Comparison of ENCODE assay signal across 1 cellular context in genomic region chr1:27487927-27488522, GRCh38.
TF ChIP-seq lines count a peak whose summit lies in the region.

No MANE protein-coding gene starts in this region.

TF ChIP-seq in GM12878, 131 proteins besides CTCF, POLR2A, EP300 and RAD21:
- TF ChIP-seq CHD4 (IDR thresholded peaks at IDR 0.05), result no peak
- TF ChIP-seq PAX8 (IDR thresholded peaks at IDR 0.05), result 0 out of 2 replicates have a peak, but pooled peaks have one; percentile 26
- no peak for TF ChIP-seq FOXK2 (IDR thresholded peaks at IDR 0.05)
- TF ChIP-seq NFXL1 (IDR thresholded peaks at IDR 0.05; ENCODE audit: borderline replicate concordance), result no peak
- no peak for TF ChIP-seq SUPT20H (IDR thresholded peaks at IDR 0.05; ENCODE audit: borderline replicate concordance, control insufficient read depth, low read depth, low read length)
- TF ChIP-seq SPI1 (IDR thresholded peaks at IDR 0.05; ENCODE audit: borderline replicate concordance, insufficient read depth, low read depth, low read length), result no peak
- no peak for TF ChIP-seq FOS (IDR thresholded peaks at IDR 0.05; ENCODE audit: borderline replicate concordance, extremely low read depth, insufficient read length)
- TF ChIP-seq ESRRA (IDR thresholded peaks at IDR 0.05; ENCODE audit: low read length), result no peak
- no peak for TF ChIP-seq CBX3 (IDR thresholded peaks at IDR 0.05; ENCODE audit: borderline replicate concordance, low read depth)
- TF ChIP-seq IKZF1 (conservative IDR thresholded peaks at IDR 0.05), result peak; percentile 15; the same call in 1 of the 2 replicates
- no peak for TF ChIP-seq PML (IDR thresholded peaks at IDR 0.05; ENCODE audit: low read length)
- no peak for TF ChIP-seq ELK1 (IDR thresholded peaks at IDR 0.05; ENCODE audit: low read depth, low read length)
- TF ChIP-seq, protein P1, sequence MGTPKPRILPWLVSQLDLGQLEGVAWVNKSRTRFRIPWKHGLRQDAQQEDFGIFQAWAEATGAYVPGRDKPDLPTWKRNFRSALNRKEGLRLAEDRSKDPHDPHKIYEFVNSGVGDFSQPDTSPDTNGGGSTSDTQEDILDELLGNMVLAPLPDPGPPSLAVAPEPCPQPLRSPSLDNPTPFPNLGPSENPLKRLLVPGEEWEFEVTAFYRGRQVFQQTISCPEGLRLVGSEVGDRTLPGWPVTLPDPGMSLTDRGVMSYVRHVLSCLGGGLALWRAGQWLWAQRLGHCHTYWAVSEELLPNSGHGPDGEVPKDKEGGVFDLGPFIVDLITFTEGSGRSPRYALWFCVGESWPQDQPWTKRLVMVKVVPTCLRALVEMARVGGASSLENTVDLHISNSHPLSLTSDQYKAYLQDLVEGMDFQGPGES (IDR thresholded peaks at IDR 0.05), result no peak
- TF ChIP-seq WRNIP1 (IDR thresholded peaks at IDR 0.05; ENCODE audit: borderline replicate concordance, low read depth, low read length), result no peak
- no peak for TF ChIP-seq SMC3 (IDR thresholded peaks at IDR 0.05; ENCODE audit: borderline replicate concordance, low read length)
- TF ChIP-seq IKZF2 (IDR thresholded peaks at IDR 0.05), result peak; percentile 7 to 22; a peak in 1 of 4 replicates
- TF ChIP-seq SP1 (IDR thresholded peaks at IDR 0.05; ENCODE audit: low read depth, low read length), result no peak
